1 cellular context compared by ENCODE assay signal in genomic region chr17:63519972-63520882, GRCh38.
TF ChIP-seq lines count a peak whose summit lies in the region.

No MANE protein-coding gene starts in this region.

TF ChIP-seq in HepG2, 621 proteins besides CTCF, POLR2A, EP300 and RAD21 (continued from another document and continues in another):
- TF ChIP-seq ZNF576 (CRISPR knock-in tag; IDR thresholded peaks at IDR 0.05) (no peak), FOXJ3 (CRISPR knock-in tag; IDR thresholded peaks at IDR 0.05; ENCODE audit: borderline replicate concordance) (peak; percentile 84; the same call in 1 of the 2 replicates), NFKBIZ (CRISPR knock-in tag; IDR thresholded peaks at IDR 0.05) (peak; percentile 66; the same call in 1 of the 2 replicates), MTA3 (CRISPR knock-in tag; IDR thresholded peaks at IDR 0.05) (no peak), HNRNPH1 (optimal IDR thresholded peaks at IDR 0.05; ENCODE audit: low read depth, low read length) (no peak), ZNF331 (CRISPR knock-in tag; IDR thresholded peaks at IDR 0.05) (peak; percentile 85), ZNF296 (CRISPR knock-in tag; conservative IDR thresholded peaks at IDR 0.05) (no peak), ZNF614 (CRISPR knock-in tag; IDR thresholded peaks at IDR 0.05; ENCODE audit: borderline replicate concordance) (peak; percentile 87), CERS6 (CRISPR knock-in tag; IDR thresholded peaks at IDR 0.05) (no peak), ZNF577 (CRISPR knock-in tag; IDR thresholded peaks at IDR 0.05; ENCODE audit: borderline replicate concordance, low read depth) (no peak), HDAC1 (CRISPR knock-in tag; IDR thresholded peaks at IDR 0.05) (peak; percentile 90), PRMT3 (CRISPR knock-in tag; IDR thresholded peaks at IDR 0.05; ENCODE audit: borderline replicate concordance, low read depth) (no peak), KAT8 (CRISPR knock-in tag; IDR thresholded peaks at IDR 0.05) (no peak; the same call in none of the 2 replicates), RARG (CRISPR knock-in tag; IDR thresholded peaks at IDR 0.05; ENCODE audit: low read depth) (no peak), ZNF317 (CRISPR knock-in tag; IDR thresholded peaks at IDR 0.05) (0 out of 2 replicates have a peak, but pooled peaks have one; percentile 73), ZNF143 (CRISPR knock-in tag; IDR thresholded peaks at IDR 0.05) (0 out of 2 replicates have a peak, but pooled peaks have one; percentile 29), ZFP36L1 (CRISPR knock-in tag; IDR thresholded peaks at IDR 0.05) (peak; percentile 90), SPEN (CRISPR knock-in tag; IDR thresholded peaks at IDR 0.05; ENCODE audit: low read depth) (peak; percentile 66; the same call in 1 of the 2 replicates), TCF7 (IDR thresholded peaks at IDR 0.05; ENCODE audit: low read depth) (no peak), TBP (CRISPR knock-in tag; IDR thresholded peaks at IDR 0.05) (no peak), BORCS8-MEF2B (CRISPR knock-in tag; IDR thresholded peaks at IDR 0.05) (peak; percentile 84; the same call in 1 of the 2 replicates), MXI1 (IDR thresholded peaks at IDR 0.05; ENCODE audit: borderline replicate concordance, low read depth, low read length) (peak; percentile 63; the same call in 1 of the 3 replicates), NPAS2 (CRISPR knock-in tag; IDR thresholded peaks at IDR 0.05; ENCODE audit: borderline replicate concordance) (no peak), RERE (CRISPR knock-in tag; IDR thresholded peaks at IDR 0.05; ENCODE audit: low read depth) (peak; percentile 99), ATF3 (CRISPR knock-in tag; IDR thresholded peaks at IDR 0.05) (no peak), PHF21A (CRISPR knock-in tag; IDR thresholded peaks at IDR 0.05) (peak; percentile 98), ZNF468 (CRISPR knock-in tag; IDR thresholded peaks at IDR 0.05) (0 out of 2 replicates have a peak, but pooled peaks have one; percentile 34), RNF2 (conservative IDR thresholded peaks at IDR 0.05; ENCODE audit: low read depth) (0 out of 2 replicates have a peak, but pooled peaks have one; percentile 27), FOXO4 (CRISPR knock-in tag; conservative IDR thresholded peaks at IDR 0.05) (no peak), HMGXB3 (CRISPR knock-in tag; IDR thresholded peaks at IDR 0.05; ENCODE audit: borderline replicate concordance) (peak; percentile 68), SMYD3 (CRISPR knock-in tag; IDR thresholded peaks at IDR 0.05) (peak; percentile 83; the same call in 1 of the 2 replicates), IRF2 (CRISPR knock-in tag; IDR thresholded peaks at IDR 0.05) (peak; percentile 80; the same call in 1 of the 2 replicates), ZNF224 (CRISPR knock-in tag; IDR thresholded peaks at IDR 0.05) (peak; percentile 81; the same call in 1 of the 2 replicates), ZNF552 (CRISPR knock-in tag; IDR thresholded peaks at IDR 0.05; ENCODE audit: borderline replicate concordance) (no peak), ZKSCAN5 (CRISPR knock-in tag; IDR thresholded peaks at IDR 0.05) (no peak), TBL1XR1 (IDR thresholded peaks at IDR 0.05; ENCODE audit: borderline replicate concordance, low read length, partially characterized antibody) (no peak), FOSL2 (CRISPR knock-in tag; IDR thresholded peaks at IDR 0.05) (peak; percentile 67), ZMYM4 (CRISPR knock-in tag; IDR thresholded peaks at IDR 0.05) (peak; percentile 91), SIN3A (IDR thresholded peaks at IDR 0.05; ENCODE audit: borderline replicate concordance, low read depth, low read length) (0 out of 2 replicates have a peak, but pooled peaks have one; percentile 35), KLF9 (CRISPR knock-in tag; IDR thresholded peaks at IDR 0.05; ENCODE audit: low read depth) (peak; percentile 10; the same call in 1 of the 2 replicates), RFXANK (CRISPR knock-in tag; IDR thresholded peaks at IDR 0.05) (no peak), ZSCAN21 (CRISPR knock-in tag; IDR thresholded peaks at IDR 0.05; ENCODE audit: borderline replicate concordance) (peak; percentile 91), RARA (CRISPR knock-in tag; IDR thresholded peaks at IDR 0.05) (peak; percentile 94), ZNF501 (CRISPR knock-in tag; IDR thresholded peaks at IDR 0.05) (peak; percentile 92)
- TF ChIP-seq, protein P1, sequence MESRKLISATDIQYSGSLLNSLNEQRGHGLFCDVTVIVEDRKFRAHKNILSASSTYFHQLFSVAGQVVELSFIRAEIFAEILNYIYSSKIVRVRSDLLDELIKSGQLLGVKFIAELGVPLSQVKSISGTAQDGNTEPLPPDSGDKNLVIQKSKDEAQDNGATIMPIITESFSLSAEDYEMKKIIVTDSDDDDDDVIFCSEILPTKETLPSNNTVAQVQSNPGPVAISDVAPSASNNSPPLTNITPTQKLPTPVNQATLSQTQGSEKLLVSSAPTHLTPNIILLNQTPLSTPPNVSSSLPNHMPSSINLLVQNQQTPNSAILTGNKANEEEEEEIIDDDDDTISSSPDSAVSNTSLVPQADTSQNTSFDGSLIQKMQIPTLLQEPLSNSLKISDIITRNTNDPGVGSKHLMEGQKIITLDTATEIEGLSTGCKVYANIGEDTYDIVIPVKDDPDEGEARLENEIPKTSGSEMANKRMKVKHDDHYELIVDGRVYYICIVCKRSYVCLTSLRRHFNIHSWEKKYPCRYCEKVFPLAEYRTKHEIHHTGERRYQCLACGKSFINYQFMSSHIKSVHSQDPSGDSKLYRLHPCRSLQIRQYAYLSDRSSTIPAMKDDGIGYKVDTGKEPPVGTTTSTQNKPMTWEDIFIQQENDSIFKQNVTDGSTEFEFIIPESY (CRISPR knock-in tag; IDR thresholded peaks at IDR 0.05), result no peak; the same call in 1 of the 2 replicates
- TF ChIP-seq, protein P2, sequence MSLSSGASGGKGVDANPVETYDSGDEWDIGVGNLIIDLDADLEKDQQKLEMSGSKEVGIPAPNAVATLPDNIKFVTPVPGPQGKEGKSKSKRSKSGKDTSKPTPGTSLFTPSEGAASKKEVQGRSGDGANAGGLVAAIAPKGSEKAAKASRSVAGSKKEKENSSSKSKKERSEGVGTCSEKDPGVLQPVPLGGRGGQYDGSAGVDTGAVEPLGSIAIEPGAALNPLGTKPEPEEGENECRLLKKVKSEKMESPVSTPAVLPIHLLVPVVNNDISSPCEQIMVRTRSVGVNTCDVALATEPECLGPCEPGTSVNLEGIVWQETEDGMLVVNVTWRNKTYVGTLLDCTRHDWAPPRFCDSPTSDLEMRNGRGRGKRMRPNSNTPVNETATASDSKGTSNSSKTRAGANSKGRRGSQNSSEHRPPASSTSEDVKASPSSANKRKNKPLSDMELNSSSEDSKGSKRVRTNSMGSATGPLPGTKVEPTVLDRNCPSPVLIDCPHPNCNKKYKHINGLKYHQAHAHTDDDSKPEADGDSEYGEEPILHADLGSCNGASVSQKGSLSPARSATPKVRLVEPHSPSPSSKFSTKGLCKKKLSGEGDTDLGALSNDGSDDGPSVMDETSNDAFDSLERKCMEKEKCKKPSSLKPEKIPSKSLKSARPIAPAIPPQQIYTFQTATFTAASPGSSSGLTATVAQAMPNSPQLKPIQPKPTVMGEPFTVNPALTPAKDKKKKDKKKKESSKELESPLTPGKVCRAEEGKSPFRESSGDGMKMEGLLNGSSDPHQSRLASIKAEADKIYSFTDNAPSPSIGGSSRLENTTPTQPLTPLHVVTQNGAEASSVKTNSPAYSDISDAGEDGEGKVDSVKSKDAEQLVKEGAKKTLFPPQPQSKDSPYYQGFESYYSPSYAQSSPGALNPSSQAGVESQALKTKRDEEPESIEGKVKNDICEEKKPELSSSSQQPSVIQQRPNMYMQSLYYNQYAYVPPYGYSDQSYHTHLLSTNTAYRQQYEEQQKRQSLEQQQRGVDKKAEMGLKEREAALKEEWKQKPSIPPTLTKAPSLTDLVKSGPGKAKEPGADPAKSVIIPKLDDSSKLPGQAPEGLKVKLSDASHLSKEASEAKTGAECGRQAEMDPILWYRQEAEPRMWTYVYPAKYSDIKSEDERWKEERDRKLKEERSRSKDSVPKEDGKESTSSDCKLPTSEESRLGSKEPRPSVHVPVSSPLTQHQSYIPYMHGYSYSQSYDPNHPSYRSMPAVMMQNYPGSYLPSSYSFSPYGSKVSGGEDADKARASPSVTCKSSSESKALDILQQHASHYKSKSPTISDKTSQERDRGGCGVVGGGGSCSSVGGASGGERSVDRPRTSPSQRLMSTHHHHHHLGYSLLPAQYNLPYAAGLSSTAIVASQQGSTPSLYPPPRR (CRISPR knock-in tag; IDR thresholded peaks at IDR 0.05; ENCODE audit: borderline replicate concordance), result peak; percentile 99
